ENCODE assay signal across 2 cellular contexts in genomic region chr2:224915126-224915525, GRCh38.
TF ChIP-seq lines count a peak whose summit lies in the region.

No MANE protein-coding gene starts in this region.

TF ChIP-seq in IMR-90, 13 proteins besides CTCF, POLR2A, EP300 and RAD21:
- TF ChIP-seq CHD1 (IDR thresholded peaks at IDR 0.05; ENCODE audit: low read depth, low read length) (no peak), MAFK (IDR thresholded peaks at IDR 0.05; ENCODE audit: low read depth, low read length) (peak; percentile 13; the same call in 1 of the 2 replicates)

TF ChIP-seq in endothelial cell of umbilical vein, 7 proteins besides CTCF, POLR2A, EP300 and RAD21:
- TF ChIP-seq POLR2AphosphoS5 (IDR thresholded peaks at IDR 0.05; ENCODE audit: insufficient read depth, low read depth, low read length), result no peak
- no peak for TF ChIP-seq JUN (IDR thresholded peaks at IDR 0.05; ENCODE audit: borderline replicate concordance, insufficient read depth, insufficient read length, low read depth)
- no peak for TF ChIP-seq EZH2 (IDR thresholded peaks at IDR 0.05; ENCODE audit: borderline replicate concordance, low read depth, low read length, severe bottlenecking)
- TF ChIP-seq FOS (IDR thresholded peaks at IDR 0.05; ENCODE audit: borderline replicate concordance, insufficient read depth, low read length), result no peak
- no peak for TF ChIP-seq GATA2 (IDR thresholded peaks at IDR 0.05; ENCODE audit: insufficient read depth, insufficient read length, low read depth, low read length)
- no peak for TF ChIP-seq MYC (IDR thresholded peaks at IDR 0.05; ENCODE audit: low read depth, low read length)
- TF ChIP-seq, protein P1, sequence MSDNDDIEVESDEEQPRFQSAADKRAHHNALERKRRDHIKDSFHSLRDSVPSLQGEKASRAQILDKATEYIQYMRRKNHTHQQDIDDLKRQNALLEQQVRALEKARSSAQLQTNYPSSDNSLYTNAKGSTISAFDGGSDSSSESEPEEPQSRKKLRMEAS (IDR thresholded peaks at IDR 0.05; ENCODE audit: insufficient read depth, insufficient read length), result no peak
